14 cellular contexts compared by ENCODE assay signal in genomic region chr4:114281561-114281960, GRCh38.
A peak's percentile ranks its signal among the peaks of the same experiment; 100 is the strongest.
DNase-seq lines count a peak whose midpoint lies in the region; ATAC-seq, FAIRE-seq and TF ChIP-seq lines count a peak whose summit lies in the region.
"Had no signal": no experiment of that assay in that cellular context is flagged by ENCODE, and none has a peak within 500 bp of the region (broad histone marks: within the 10 kb centered on the region; RNA-seq: fewer than 3 reads in every experiment).

No MANE protein-coding gene starts in this region.

- no peak for ATAC-seq in GM19452 (IDR thresholded peaks at IDR 0.05; ENCODE audit: unreplicated experiment)
- ATAC-seq: gastrocnemius medialis; sciatic nerve; stimulated activated effector memory CD8-positive, alpha-beta T cell treated with anti-CD3 and anti-CD28 coated beads, Interleukin-12 subunit alpha, Interleukin-12 subunit beta, amount 100 ng/mL, for 72 hours had no signal

- H3K4me3 ChIP-seq in tibial artery = no peak overlapping the region
- H3K4me3 ChIP-seq: gastrocnemius medialis, PC-9, vagina had no signal

- peak; percentile 56 for DNase-seq in HCEC 1CT
- peak; percentile 56 for DNase-seq in amniotic stem cell (lab: John Stamatoyannopoulos, UW)
- DNase-seq in glomerular visceral epithelial cell (ENCODE audit: extremely low spot score) = peak; percentile 59
- DNase-seq in tibial artery = no peak
- no peak for DNase-seq in NCI-H510A (lab: John Stamatoyannopoulos, UW)
- DNase-seq in urothelium cell line (ENCODE audit: low spot score) = no peak
- DNase-seq: CD4-positive, alpha-beta T cell; effector CD8-positive, alpha-beta T cell; gastrocnemius medialis; PC-9 had no signal

- H3K4me1 ChIP-seq in tibial artery = peaks cover 0 to 24% (median 0%) of the 10 kb centered on the region in 4 donors
- H3K4me1 ChIP-seq: gastrocnemius medialis, vagina had no signal

- TF ChIP-seq CTCF in tibial artery (IDR thresholded peaks at IDR 0.05) = no peak

- FAIRE-seq in urothelium cell line (lab: Jason Lieb, UNC) = no peak

- intact Hi-C loops in tibial artery (cut with DNase I; ENCODE audit: low total_unique reads) = no loop called here

- H3K27ac ChIP-seq in tibial artery = peak overlapping the region; percentile 25 to 36
- H3K27ac ChIP-seq: gastrocnemius medialis, PC-9, vagina had no signal

- H3K9me3 ChIP-seq in tibial artery = peaks cover 0 to 4% (median 4%) of the 10 kb centered on the region in 3 donors
- H3K9me3 ChIP-seq: gastrocnemius medialis, vagina had no signal

- no peaks in the 10 kb centered on the region for H3K36me3 ChIP-seq in tibial artery
- H3K36me3 ChIP-seq: gastrocnemius medialis, vagina had no signal

- H3K27me3 ChIP-seq in tibial artery = no peaks in the 10 kb centered on the region
- H3K27me3 ChIP-seq: gastrocnemius medialis, vagina had no signal

Comparison
In these comparisons a context has a peak if more than half of its experiments do, and no peak if none do; other contexts are left out.
1. DNase-seq: peak in HCEC 1CT (single experiment), amniotic stem cell (single experiment) and glomerular visceral epithelial cell (single experiment); none in tibial artery (0 of 2), NCI-H510A (single experiment) and urothelium cell line (single experiment).